ENCODE assay signal across 16 cellular contexts in genomic region chr7:73329861-73330581, GRCh38. TPM values are rescaled to one million over a fixed set of nuclear protein-coding genes. Genes with fewer than 3 reads are reported as not detected.
DNase-seq lines count a peak whose midpoint lies in the region; ATAC-seq and TF ChIP-seq lines count a peak whose summit lies in the region.
"Had no signal": no experiment of that assay in that cellular context is flagged by ENCODE, and none has a peak within 500 bp of the region (broad histone marks: within the 10 kb centered on the region; RNA-seq: fewer than 3 reads in every experiment).

No MANE protein-coding gene starts in this region.

- TF ChIP-seq CTCF in RWPE2 (IDR thresholded peaks at IDR 0.05; ENCODE audit: poor library complexity, severe bottlenecking) (no peak), fibroblast of lung (conservative IDR thresholded peaks at IDR 0.05 in 1 of 2, IDR thresholded peaks at IDR 0.05 in 1 of 2; ENCODE audit: low read depth in 1 of 2, low read length in 2 of 2) (no peak)

- H3K4me2 ChIP-seq in fibroblast of lung (ENCODE audit: extremely low read depth, insufficient read depth, low read length) = no peak overlapping the region

- 83% methylated on average over 10 to 11 of the region's 11 CpGs for WGBS in mesodermal cell (ENCODE audit: insufficient coverage in 2 of 2), 2 experiments

- no peaks in the 10 kb centered on the region for H3K79me2 ChIP-seq in fibroblast of lung (ENCODE audit: control insufficient read depth, insufficient read depth, low read length)

- H4K20me1 ChIP-seq in fibroblast of lung (ENCODE audit: control insufficient read depth, extremely low read depth, insufficient read depth, low read length) = no peaks in the 10 kb centered on the region

- H2AFZ ChIP-seq in fibroblast of lung (ENCODE audit: low read length) = no peak overlapping the region

- H3K4me3 ChIP-seq in RWPE2 (ENCODE audit: severe bottlenecking) (no peak overlapping the region), fibroblast of lung (replicated peaks in 1 of 4; ENCODE audit: control extremely low read depth in 1 of 4, insufficient read depth in 1 of 4, low read depth in 3 of 4, low read length in 4 of 4) (no peak overlapping the region), mesodermal cell (ENCODE audit: extremely low read depth, insufficient read depth, low read length, poor library complexity, severe bottlenecking) (no peak overlapping the region)
- H3K4me3 ChIP-seq: ascending aorta had no signal

- H3K4me1 ChIP-seq in RWPE2 (ENCODE audit: insufficient read depth, poor library complexity, severe bottlenecking) = no peaks in the 10 kb centered on the region
- no peaks in the 10 kb centered on the region for H3K4me1 ChIP-seq in fibroblast of lung (ENCODE audit: control insufficient read depth, extremely low read depth, insufficient read depth, low read length)
- H3K4me1 ChIP-seq in mesodermal cell (ENCODE audit: control insufficient read depth, insufficient read depth, low read length, poor library complexity, severe bottlenecking) = peaks cover 13% of the 10 kb centered on the region
- H3K4me1 ChIP-seq: ascending aorta had no signal

- peak; percentile 45; the same call in 1 of the 3 replicates for ATAC-seq in RWPE2 (ENCODE audit: low read depth)
- ATAC-seq: stimulated activated effector memory CD8-positive, alpha-beta T cell treated with anti-CD3 and anti-CD28 coated beads, Interleukin-12 subunit alpha, Interleukin-12 subunit beta, amount 100 ng/mL, for 72 hours had no signal

- H3K27me3 ChIP-seq in RWPE2 (ENCODE audit: insufficient read depth, poor library complexity, severe bottlenecking) = no peaks in the 10 kb centered on the region
- H3K27me3 ChIP-seq in fibroblast of lung (ENCODE audit: control insufficient read depth, insufficient read depth, low read length) = peaks cover 14% of the 10 kb centered on the region
- H3K27me3 ChIP-seq: ascending aorta had no signal

- H3K36me3 ChIP-seq in RWPE2 (ENCODE audit: low read depth) (no peaks in the 10 kb centered on the region), fibroblast of lung (ENCODE audit: control insufficient read depth, insufficient read depth, low read length) (no peaks in the 10 kb centered on the region), mesodermal cell (ENCODE audit: control insufficient read depth, insufficient read depth, low read length) (no peaks in the 10 kb centered on the region)
- H3K36me3 ChIP-seq: ascending aorta, WERI-Rb-1 had no signal

- H3K9me3 ChIP-seq in RWPE2 (ENCODE audit: severe bottlenecking) (no peaks in the 10 kb centered on the region), fibroblast of lung (ENCODE audit: control insufficient read depth, insufficient read depth, low read depth, low read length) (no peaks in the 10 kb centered on the region), mesodermal cell (ENCODE audit: control insufficient read depth, low read length) (no peaks in the 10 kb centered on the region)
- H3K9me3 ChIP-seq: ascending aorta had no signal

- H3K27ac ChIP-seq in RWPE2 (ENCODE audit: poor library complexity, severe bottlenecking) (no peak overlapping the region), fibroblast of lung (ENCODE audit: insufficient read depth, low read length) (no peak overlapping the region), mesodermal cell (ENCODE audit: low read depth, low read length, severe bottlenecking) (peak overlapping the region; percentile 33)
- H3K27ac ChIP-seq: ascending aorta, WERI-Rb-1 had no signal

- peak; percentile 38 for DNase-seq in Ammon's horn (ENCODE audit: low spot score)
- no peak for DNase-seq in RWPE2 (ENCODE audit: low spot score)
- DNase-seq in fibroblast of lung (ENCODE audit: low read depth in 2 of 2) = peak; percentile 31 to 40
- no peak for DNase-seq in HUDEP-2 (lab: John Stamatoyannopoulos, UW; ENCODE audit: unreplicated experiment in 76 of 76)
- DNase-seq in activated effector memory CD4-positive, alpha-beta T cell treated with anti-CD3 and anti-CD28 coated beads, Interleukin-2, amount 50 U/mL, for 16 hours = no peak
- no peak for DNase-seq in COR-L47 (lab: John Stamatoyannopoulos, UW)
- no peak for DNase-seq in NCI-H2196 (lab: John Stamatoyannopoulos, UW; ENCODE audit: unreplicated experiment)
- DNase-seq: NCI-H1048, NCI-H524 treated with DMSO at 0.1 percent for 48 hours, WERI-Rb-1 had no signal

- H3K9ac ChIP-seq in fibroblast of lung (ENCODE audit: insufficient read depth, low read length) = no peak overlapping the region

RNA-seq across cellular contexts. Expression of gene FKBP6, which starts 2.1 kb away (rescaled TPM):
- not detected in 2 replicates for total RNA-seq in fibroblast of lung
- not detected in 2 replicates for polyA plus RNA-seq in fibroblast of lung
- polyA plus RNA-seq in fibroblast of lung (2012) = not detected in 2 replicates
- not detected in 2 replicates for polyA minus RNA-seq in fibroblast of lung (ENCODE audit: low replicate concordance)
- polyA plus RNA-seq in mesodermal cell (2013, experiment 1 of 2) = not detected
- not detected for polyA plus RNA-seq in mesodermal cell (2013, experiment 2 of 2)
- total RNA-seq: ascending aorta had no signal
- polyA plus RNA-seq: BJ, esophagus, keratinocyte had no signal

RNA-seq across cellular contexts. Expression of gene TRIM50, which starts 2.1 kb away (rescaled TPM):
- total RNA-seq in fibroblast of lung = not detected in 2 replicates
- polyA plus RNA-seq in fibroblast of lung = not detected in 2 replicates
- polyA plus RNA-seq in fibroblast of lung (2012) = not detected in 2 replicates
- polyA minus RNA-seq in fibroblast of lung (ENCODE audit: low replicate concordance) = not detected in 2 replicates
- polyA plus RNA-seq in mesodermal cell (2013, experiment 1 of 2) = not detected
- not detected for polyA plus RNA-seq in mesodermal cell (2013, experiment 2 of 2)
- total RNA-seq: ascending aorta had no signal
- polyA plus RNA-seq: BJ, keratinocyte had no signal

RNA-seq across cellular contexts. Expression of gene NSUN5, which starts 21.4 kb away (rescaled TPM):
- 16.9 and 17.5 TPM in 2 replicates for total RNA-seq in fibroblast of lung
- 6.6 and 12.9 TPM in 2 replicates for polyA plus RNA-seq in fibroblast of lung
- 8.0 and 18.5 TPM in 2 replicates for polyA plus RNA-seq in fibroblast of lung (2012)
- 8.5 and 17.0 TPM in 2 replicates for polyA minus RNA-seq in fibroblast of lung (ENCODE audit: low replicate concordance)
- 32.6 TPM for polyA plus RNA-seq in mesodermal cell (2013, experiment 1 of 2)
- polyA plus RNA-seq in mesodermal cell (2013, experiment 2 of 2) = 24.0 TPM

Comparison
In these comparisons a context has a peak if more than half of its experiments do, and no peak if none do; other contexts are left out.
1. DNase-seq: peak in Ammon's horn (single experiment) and fibroblast of lung (2 of 2); none in RWPE2 (single experiment), HUDEP-2 (0 of 76), activated effector memory CD4-positive, alpha-beta T cell treated with anti-CD3 and anti-CD28 coated beads, Interleukin-2, amount 50 U/mL, for 16 hours (single experiment), COR-L47 (single experiment) and NCI-H2196 (single experiment).